8 cellular contexts compared by ENCODE assay signal in the genomic region with DNA sequence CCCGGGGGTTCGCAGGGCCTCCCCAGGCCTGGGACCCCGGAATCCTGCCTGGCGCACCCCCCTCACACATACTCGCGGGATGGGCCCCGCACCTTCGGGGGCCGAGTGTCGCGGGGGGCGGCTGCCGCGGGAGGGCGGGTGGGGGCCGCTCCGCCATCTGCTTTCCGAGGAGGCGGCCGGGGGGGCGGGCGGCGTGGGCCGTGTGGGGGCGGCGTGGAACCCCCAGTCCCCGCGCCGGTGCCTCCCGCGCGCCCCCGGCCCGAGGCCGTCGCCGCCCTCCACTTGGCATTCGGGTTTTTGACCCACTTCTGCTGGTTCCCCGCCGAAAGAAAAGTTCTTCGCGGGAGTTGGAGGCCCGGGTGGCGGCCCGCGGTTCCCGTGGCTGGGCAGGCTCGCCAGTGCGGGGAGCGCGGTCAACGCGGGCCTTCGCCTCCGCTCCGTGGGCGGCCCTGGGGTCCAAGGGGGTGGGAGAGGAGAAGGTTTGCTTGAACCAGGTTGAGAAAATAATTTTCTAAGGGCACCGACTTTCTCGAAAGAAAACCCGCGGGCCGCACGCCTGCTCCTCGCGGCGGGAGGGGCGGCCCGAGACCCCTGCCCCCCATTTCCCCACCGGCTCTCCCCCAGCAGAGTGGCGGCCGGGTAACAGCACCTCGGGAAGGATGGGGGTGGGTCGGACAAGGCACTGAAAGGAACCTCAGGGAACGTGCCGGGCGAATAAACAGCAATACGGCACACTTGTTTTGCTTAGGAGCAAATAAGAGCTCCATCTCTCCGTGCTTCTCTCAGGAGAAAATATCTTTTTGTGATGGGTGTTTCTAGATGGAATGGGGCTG.
A peak's percentile ranks its signal among the peaks of the same experiment; 100 is the strongest.
DNase-seq lines count a peak whose midpoint lies in the region; ATAC-seq lines count a peak whose summit lies in the region.

No MANE protein-coding gene starts in this region.

- peak overlapping the region; percentile 71 for H3K4me3 Mint-ChIP-seq in T-helper 2 cell treated with Interferon-gamma antibody and Interleukin-4, amounts not matched to agents 5 μg/mL and 100 μg/mL, for 36 hours
- peak overlapping the region; percentile 70 to 76 for H3K4me3 Mint-ChIP-seq in stimulated activated naive CD8-positive, alpha-beta T cell treated with anti-CD3 and anti-CD28 coated beads, Interleukin-15, amount 100 ng/mL, for 72 hours

- H3K9me3 ChIP-seq in iPS-18c (ENCODE audit: control insufficient read depth, insufficient read depth, low read length), result no peaks in the 10 kb centered on the region

- ATAC-seq in stimulated activated naive CD8-positive, alpha-beta T cell treated with anti-CD3 and anti-CD28 coated beads, Interleukin-15, amount 100 ng/mL, for 72 hours, result no peak
- ATAC-seq in GM19351 (IDR thresholded peaks at IDR 0.05; ENCODE audit: unreplicated experiment), result no peak

- H3K4me1 Mint-ChIP-seq in T-helper 2 cell treated with Interferon-gamma antibody and Interleukin-4, amounts not matched to agents 5 μg/mL and 100 μg/mL, for 36 hours (ENCODE audit: low read depth), result peaks cover 18% of the 10 kb centered on the region
- peaks cover 28% of the 10 kb centered on the region for H3K4me1 Mint-ChIP-seq in stimulated activated naive CD8-positive, alpha-beta T cell treated with anti-CD3 and anti-CD28 coated beads, Interleukin-15, amount 100 ng/mL, for 72 hours

- no peaks in the 10 kb centered on the region for H3K27me3 Mint-ChIP-seq in T-helper 2 cell treated with Interferon-gamma antibody and Interleukin-4, amounts not matched to agents 5 μg/mL and 100 μg/mL, for 36 hours (ENCODE audit: low read depth)
- no peaks in the 10 kb centered on the region for H3K27me3 Mint-ChIP-seq in stimulated activated naive CD8-positive, alpha-beta T cell treated with anti-CD3 and anti-CD28 coated beads, Interleukin-15, amount 100 ng/mL, for 72 hours

- DNase-seq in T-helper 2 cell treated with Interferon-gamma antibody and Interleukin-4, amounts not matched to agents 5 μg/mL and 100 μg/mL, for 36 hours (ENCODE audit: low spot score), result peak; percentile 10
- no peak for DNase-seq in T-helper 2 cell
- DNase-seq in activated naive CD4-positive, alpha-beta T cell treated with anti-CD3 and anti-CD28 coated beads, Interleukin-2, amount 50 U/mL, for 16 hours, result peak; percentile 33
- DNase-seq in stimulated activated naive CD8-positive, alpha-beta T cell treated with anti-CD3 and anti-CD28 coated beads, Interleukin-15, amount 100 ng/mL, for 72 hours, result no peak
- DNase-seq in 8988T, result no peak
- DNase-seq in OCI-M2 (lab: John Stamatoyannopoulos, UW; ENCODE audit: unreplicated experiment), result no peak

- H3K36me3 Mint-ChIP-seq in T-helper 2 cell treated with Interferon-gamma antibody and Interleukin-4, amounts not matched to agents 5 μg/mL and 100 μg/mL, for 36 hours (ENCODE audit: low read depth), result peaks cover 22% of the 10 kb centered on the region

- peak overlapping the region; percentile 58 for H3K4me3 ChIP-seq in iPS-18c (ENCODE audit: insufficient read depth, low read depth, low read length)

- peak overlapping the region; percentile 79 for H3K27ac Mint-ChIP-seq in T-helper 2 cell treated with Interferon-gamma antibody and Interleukin-4, amounts not matched to agents 5 μg/mL and 100 μg/mL, for 36 hours
- peak overlapping the region in 1 of 2 donors; percentile 74 for H3K27ac Mint-ChIP-seq in stimulated activated naive CD8-positive, alpha-beta T cell treated with anti-CD3 and anti-CD28 coated beads, Interleukin-15, amount 100 ng/mL, for 72 hours

- no peaks in the 10 kb centered on the region for H3K9me3 Mint-ChIP-seq in T-helper 2 cell treated with Interferon-gamma antibody and Interleukin-4, amounts not matched to agents 5 μg/mL and 100 μg/mL, for 36 hours
- no peaks in the 10 kb centered on the region for H3K9me3 Mint-ChIP-seq in stimulated activated naive CD8-positive, alpha-beta T cell treated with anti-CD3 and anti-CD28 coated beads, Interleukin-15, amount 100 ng/mL, for 72 hours

Comparison
In these comparisons a context has a peak if more than half of its experiments do, and no peak if none do; other contexts are left out.
1. DNase-seq: peak in T-helper 2 cell treated with Interferon-gamma antibody and Interleukin-4, amounts not matched to agents 5 μg/mL and 100 μg/mL, for 36 hours (single experiment) and activated naive CD4-positive, alpha-beta T cell treated with anti-CD3 and anti-CD28 coated beads, Interleukin-2, amount 50 U/mL, for 16 hours (single experiment); none in T-helper 2 cell (0 of 5), stimulated activated naive CD8-positive, alpha-beta T cell treated with anti-CD3 and anti-CD28 coated beads, Interleukin-15, amount 100 ng/mL, for 72 hours (0 of 2), 8988T (single experiment) and OCI-M2 (single experiment).